1 cellular context compared by ENCODE assay signal in genomic region chr5:149166128-149166527, GRCh38.
TF ChIP-seq lines count a peak whose summit lies in the region.

No MANE protein-coding gene starts in this region.

TF ChIP-seq in SK-N-SH, 30 proteins besides CTCF, POLR2A, EP300 and RAD21 (continued from another document):
- no peak for TF ChIP-seq USF1 (IDR thresholded peaks at IDR 0.05; ENCODE audit: borderline replicate concordance, low read depth)
